In genomic region chr7:13727279-13727678, GRCh38 we compare ENCODE assay signal across 23 cellular contexts.
"Had no signal": no experiment of that assay in that cellular context is flagged by ENCODE, and none has a peak within 500 bp of the region (broad histone marks: within the 10 kb centered on the region; RNA-seq: fewer than 3 reads in every experiment).

No MANE protein-coding gene starts in this region.

- H3K27ac ChIP-seq: breast epithelium, epithelial cell of prostate, gastroesophageal sphincter, tibial nerve, vagina had no signal

- H3K27ac Mint-ChIP-seq: activated CD4-positive, alpha-beta T cell treated with anti-CD3 and anti-CD28 coated beads, Interleukin-2, amount 10 ng/mL, durations not matched to agents 7 days and 5 days; activated naive CD8-positive, alpha-beta T cell; activated T-cell treated with anti-CD3 and anti-CD28 coated beads, Interleukin-2, amount 50 U/mL, for 72 hours; natural killer cell; progenitor cell of endocrine pancreas; T-helper 2 cell treated with Interferon-gamma antibody and Interleukin-4, amounts not matched to agents 5 μg/mL and 100 μg/mL, for 36 hours had no signal

- H3K36me3 ChIP-seq: breast epithelium, gastroesophageal sphincter, tibial nerve, vagina had no signal

- ATAC-seq: activated T-cell treated with anti-CD3 and anti-CD28 coated beads, Interleukin-2, amount 50 U/mL, for 72 hours; gastroesophageal sphincter; left lobe of liver; natural killer cell; right cardiac atrium had no signal

- H3K36me3 Mint-ChIP-seq: activated naive CD8-positive, alpha-beta T cell; natural killer cell had no signal

- H3K4me1 ChIP-seq: breast epithelium, tibial nerve, vagina had no signal

- H3K9me3 ChIP-seq: gastroesophageal sphincter, tibial nerve, vagina had no signal

- DNase-seq: activated CD4-positive, alpha-beta T cell treated with anti-CD3 and anti-CD28 coated beads, Interleukin-2, amount 10 ng/mL, durations not matched to agents 7 days and 5 days; activated CD8-positive, alpha-beta memory T cell treated with anti-CD3 and anti-CD28 coated beads, Interleukin-2, amount 50 U/mL, for 48 hours; activated gamma-delta T cell; activated T-cell treated with anti-CD3 and anti-CD28 coated beads, Interleukin-2, amount 50 U/mL, for 72 hours; cerebellar nuclear complex; dermis blood vessel endothelial cell; mesenchymal stem cell; natural killer cell; occipital lobe; right cardiac atrium; small intestine; stimulated activated CD4-positive, alpha-beta T cell treated with anti-CD3 and anti-CD28 coated beads, Interleukin-4, amount 100 ng/mL, for 24 hours; stimulated activated naive CD4-positive, alpha-beta T cell had no signal

- FAIRE-seq: islet of Langerhans, small intestine had no signal

- H3K9me3 Mint-ChIP-seq: activated CD4-positive, alpha-beta T cell treated with anti-CD3 and anti-CD28 coated beads, Interleukin-2, amount 10 ng/mL, durations not matched to agents 7 days and 5 days; T-helper 2 cell treated with Interferon-gamma antibody and Interleukin-4, amounts not matched to agents 5 μg/mL and 100 μg/mL, for 36 hours had no signal

- H3K4me3 ChIP-seq: breast epithelium, gastroesophageal sphincter, tibial nerve, vagina had no signal

- H3K4me3 Mint-ChIP-seq: activated CD4-positive, alpha-beta T cell treated with anti-CD3 and anti-CD28 coated beads, Interleukin-2, amount 10 ng/mL, durations not matched to agents 7 days and 5 days; activated naive CD8-positive, alpha-beta T cell; activated T-cell treated with anti-CD3 and anti-CD28 coated beads, Interleukin-2, amount 50 U/mL, for 72 hours; natural killer cell; T-helper 2 cell treated with Interferon-gamma antibody and Interleukin-4, amounts not matched to agents 5 μg/mL and 100 μg/mL, for 36 hours had no signal

- H3K27me3 ChIP-seq: breast epithelium, gastroesophageal sphincter, tibial nerve, vagina had no signal

- H3K4me1 Mint-ChIP-seq: activated CD4-positive, alpha-beta T cell treated with anti-CD3 and anti-CD28 coated beads, Interleukin-2, amount 10 ng/mL, durations not matched to agents 7 days and 5 days; natural killer cell had no signal

- H3K27me3 Mint-ChIP-seq: activated CD4-positive, alpha-beta T cell treated with anti-CD3 and anti-CD28 coated beads, Interleukin-2, amount 10 ng/mL, durations not matched to agents 7 days and 5 days; activated naive CD8-positive, alpha-beta T cell; progenitor cell of endocrine pancreas had no signal
